ENCODE assay signal across 13 cellular contexts in genomic region chr6:13412639-13413465, GRCh38.
DNase-seq lines count a peak whose midpoint lies in the region; ATAC-seq and TF ChIP-seq lines count a peak whose summit lies in the region.
"Had no signal": no experiment of that assay in that cellular context is flagged by ENCODE, and none has a peak within 500 bp of the region (broad histone marks: within the 10 kb centered on the region; RNA-seq: fewer than 3 reads in every experiment).

No MANE protein-coding gene starts in this region.

- H3K4me1 ChIP-seq in right lobe of liver (peaks cover 0 to 80% (median 33%) of the 10 kb centered on the region in 4 donors), aorta (ENCODE audit: control insufficient read depth in 1 of 2, insufficient read depth in 2 of 2, low read length in 2 of 2) (peaks cover 0 to 9% of the 10 kb centered on the region in 2 donors), ovary (ENCODE audit: insufficient read depth) (no peaks in the 10 kb centered on the region)
- H3K4me1 ChIP-seq: parathyroid adenoma had no signal

- peak overlapping the region; percentile 18 for H3K27ac ChIP-seq in caudate nucleus (ENCODE audit: low read depth, low read length)
- H3K27ac ChIP-seq in right lobe of liver = peak overlapping the region in 2 of 3 donors; percentile 59 to 92
- H3K27ac ChIP-seq in aorta (ENCODE audit: low read depth in 1 of 2, low read length in 2 of 2) = peak overlapping the region; percentile 62 to 95
- no peak overlapping the region for H3K27ac ChIP-seq in ovary
- H3K27ac ChIP-seq: parathyroid adenoma had no signal

- ATAC-seq in natural killer cell = no peak
- no peak for ATAC-seq in natural killer cell treated with Interleukin-12 subunit alpha and Interleukin-12 subunit beta and Interleukin-15 and Interleukin-18, amount 100 ng/mL, for 72 hours
- peak; percentile 30 to 55 (median 46) for ATAC-seq in right lobe of liver
- no peak for ATAC-seq in aorta (ENCODE audit: low FRiP score)

- H3K36me3 Mint-ChIP-seq in natural killer cell = no peaks in the 10 kb centered on the region
- H3K36me3 Mint-ChIP-seq in natural killer cell treated with Interleukin-12 subunit alpha and Interleukin-12 subunit beta and Interleukin-15 and Interleukin-18, amount 100 ng/mL, for 72 hours = peaks cover 4% of the 10 kb centered on the region
- peaks cover 2% of the 10 kb centered on the region for H3K36me3 Mint-ChIP-seq in T-helper 2 cell treated with Interferon-gamma antibody and Interleukin-4, amounts not matched to agents 5 μg/mL and 100 μg/mL, for 36 hours (ENCODE audit: low read depth)

- no peak for TF ChIP-seq EP300 in ovary (IDR thresholded peaks at IDR 0.05)

- H3K4me3 ChIP-seq in right lobe of liver (no peak overlapping the region), aorta (ENCODE audit: low read length in 2 of 2) (no peak overlapping the region), ovary (no peak overlapping the region)

- H3K27ac Mint-ChIP-seq in natural killer cell = peak overlapping the region; percentile 68 to 80
- peak overlapping the region in 1 of 2 donors; percentile 77 for H3K27ac Mint-ChIP-seq in natural killer cell treated with Interleukin-12 subunit alpha and Interleukin-12 subunit beta and Interleukin-15 and Interleukin-18, amount 100 ng/mL, for 72 hours
- no peak overlapping the region for H3K27ac Mint-ChIP-seq in T-helper 2 cell treated with Interferon-gamma antibody and Interleukin-4, amounts not matched to agents 5 μg/mL and 100 μg/mL, for 36 hours

- H3K9me3 ChIP-seq in right lobe of liver (no peaks in the 10 kb centered on the region), aorta (ENCODE audit: control insufficient read depth, low read length) (no peaks in the 10 kb centered on the region), ovary (no peaks in the 10 kb centered on the region)

- no peaks in the 10 kb centered on the region for H3K36me3 ChIP-seq in right lobe of liver
- H3K36me3 ChIP-seq in aorta (ENCODE audit: control insufficient read depth in 1 of 2, insufficient read depth in 2 of 2, low read length in 1 of 2) = no peaks in the 10 kb centered on the region
- H3K36me3 ChIP-seq in ovary = no peaks in the 10 kb centered on the region

- TF ChIP-seq POLR2A in right lobe of liver (IDR thresholded peaks at IDR 0.05) (no peak), ovary (IDR thresholded peaks at IDR 0.05) (no peak)

- DNase-seq in natural killer cell (no peak), caudate nucleus (lab: John Stamatoyannopoulos, UW) (no peak), right lobe of liver (peak in 2 of 3 donors; percentile 69 to 70), aorta (no peak), ovary (no peak)
- no peak for DNase-seq in natural killer cell treated with Interleukin-12 subunit alpha and Interleukin-12 subunit beta and Interleukin-15 and Interleukin-18, amount 100 ng/mL, for 72 hours (ENCODE audit: low spot score)
- no peak for DNase-seq in T-helper 2 cell treated with Interferon-gamma antibody and Interleukin-4, amounts not matched to agents 5 μg/mL and 100 μg/mL, for 36 hours (ENCODE audit: low spot score)
- no peak for DNase-seq in activated naive CD4-positive, alpha-beta T cell treated with anti-CD3 and anti-CD28 coated beads, Interleukin-2, amount 50 U/mL, for 16 hours
- DNase-seq: activated gamma-delta T cell treated with Interleukin-2 at 50 U/mL for 16 hours, DND-41, head of caudate nucleus, T-helper 9 cell had no signal

- intact Hi-C loops in natural killer cell (cut with micrococcal nuclease) (no loop called here), right lobe of liver (cut with DNase I) (loop anchor here in 1 of 2 donors (10.0 kb wide), 1 partner anchor 72 kb away; the partner anchor contains the start of gene GFOD1), aorta (cut with DNase I) (loop anchor here (5.0 kb wide), 2 partner anchors 74 to 299 kb away; partner anchors contain the start of genes GFOD1 (in 2 of the 2) and RANBP9 (in 1 of the 2)), ovary (cut with DNase I) (no loop called here)

- no peak overlapping the region for H3K4me3 Mint-ChIP-seq in natural killer cell
- H3K4me3 Mint-ChIP-seq in natural killer cell treated with Interleukin-12 subunit alpha and Interleukin-12 subunit beta and Interleukin-15 and Interleukin-18, amount 100 ng/mL, for 72 hours = no peak overlapping the region
- no peak overlapping the region for H3K4me3 Mint-ChIP-seq in T-helper 2 cell treated with Interferon-gamma antibody and Interleukin-4, amounts not matched to agents 5 μg/mL and 100 μg/mL, for 36 hours

- WGBS in right lobe of liver (ENCODE audit: insufficient coverage, low coverage, low lambda C conversion rate, missing lambda C conversion rate) = 26% methylated on average over 4 of the region's 9 CpGs
- 72 to 76% methylated on average over 9 of the region's 9 CpGs for WGBS in aorta, 2 donors
- 86 to 89% (median 87%) methylated on average over 9 of the region's 9 CpGs for WGBS in ovary, 3 donors

- no peaks in the 10 kb centered on the region for H3K9me3 Mint-ChIP-seq in natural killer cell
- H3K9me3 Mint-ChIP-seq in natural killer cell treated with Interleukin-12 subunit alpha and Interleukin-12 subunit beta and Interleukin-15 and Interleukin-18, amount 100 ng/mL, for 72 hours = peaks cover 4% of the 10 kb centered on the region
- peaks cover 7% of the 10 kb centered on the region for H3K9me3 Mint-ChIP-seq in T-helper 2 cell treated with Interferon-gamma antibody and Interleukin-4, amounts not matched to agents 5 μg/mL and 100 μg/mL, for 36 hours

- no peak for TF ChIP-seq CTCF in natural killer cell (IDR thresholded peaks at IDR 0.05)
- TF ChIP-seq CTCF in right lobe of liver (IDR thresholded peaks at IDR 0.05) = no peak
- TF ChIP-seq CTCF in ovary (IDR thresholded peaks at IDR 0.05) = no peak

- H3K27me3 Mint-ChIP-seq in natural killer cell (ENCODE audit: low read depth in 2 of 2) = no peaks in the 10 kb centered on the region
- H3K27me3 Mint-ChIP-seq in natural killer cell treated with Interleukin-12 subunit alpha and Interleukin-12 subunit beta and Interleukin-15 and Interleukin-18, amount 100 ng/mL, for 72 hours = no peaks in the 10 kb centered on the region
- no peaks in the 10 kb centered on the region for H3K27me3 Mint-ChIP-seq in T-helper 2 cell treated with Interferon-gamma antibody and Interleukin-4, amounts not matched to agents 5 μg/mL and 100 μg/mL, for 36 hours (ENCODE audit: low read depth)

- no peaks in the 10 kb centered on the region for H3K27me3 ChIP-seq in right lobe of liver
- no peaks in the 10 kb centered on the region for H3K27me3 ChIP-seq in aorta (ENCODE audit: control insufficient read depth in 1 of 2, insufficient read depth in 2 of 2, low read length in 1 of 2)
- H3K27me3 ChIP-seq in ovary = no peaks in the 10 kb centered on the region

- peaks cover 80 to 83% of the 10 kb centered on the region in 2 donors for H3K4me1 Mint-ChIP-seq in natural killer cell
- peaks cover 34 to 58% of the 10 kb centered on the region in 2 donors for H3K4me1 Mint-ChIP-seq in natural killer cell treated with Interleukin-12 subunit alpha and Interleukin-12 subunit beta and Interleukin-15 and Interleukin-18, amount 100 ng/mL, for 72 hours (ENCODE audit: low read depth in 2 of 2)
- peaks cover 4% of the 10 kb centered on the region for H3K4me1 Mint-ChIP-seq in T-helper 2 cell treated with Interferon-gamma antibody and Interleukin-4, amounts not matched to agents 5 μg/mL and 100 μg/mL, for 36 hours (ENCODE audit: low read depth)

Comparison
In these comparisons a context has a peak if more than half of its experiments do, and no peak if none do; other contexts are left out.
1. ATAC-seq: peak in right lobe of liver (4 of 4); none in natural killer cell (0 of 3), natural killer cell treated with Interleukin-12 subunit alpha and Interleukin-12 subunit beta and Interleukin-15 and Interleukin-18, amount 100 ng/mL, for 72 hours (0 of 2) and aorta (single experiment).
2. DNase-seq: peak in right lobe of liver (2 of 3); none in natural killer cell (single experiment), natural killer cell treated with Interleukin-12 subunit alpha and Interleukin-12 subunit beta and Interleukin-15 and Interleukin-18, amount 100 ng/mL, for 72 hours (single experiment), caudate nucleus (0 of 61), aorta (0 of 2), ovary (0 of 5), T-helper 2 cell treated with Interferon-gamma antibody and Interleukin-4, amounts not matched to agents 5 μg/mL and 100 μg/mL, for 36 hours (single experiment) and activated naive CD4-positive, alpha-beta T cell treated with anti-CD3 and anti-CD28 coated beads, Interleukin-2, amount 50 U/mL, for 16 hours (single experiment).
3. H3K27ac ChIP-seq: peak in caudate nucleus (single experiment), right lobe of liver (2 of 3) and aorta (2 of 2); none in ovary (0 of 2).
4. intact Hi-C loops: an anchor here in aorta (5.0 kb wide); none called in natural killer cell and ovary.